ENCODE assay signal across 30 cellular contexts in genomic region chr16:25413962-25414361, GRCh38.
A peak's percentile ranks its signal among the peaks of the same experiment; 100 is the strongest.
DNase-seq lines count a peak whose midpoint lies in the region; ATAC-seq, FAIRE-seq and TF ChIP-seq lines count a peak whose summit lies in the region.
"Had no signal": no experiment of that assay in that cellular context is flagged by ENCODE, and none has a peak within 500 bp of the region (broad histone marks: within the 10 kb centered on the region; RNA-seq: fewer than 3 reads in every experiment).

No MANE protein-coding gene starts in this region.

- H3K9me3 ChIP-seq in astrocyte (ENCODE audit: insufficient read depth, low read depth, low read length): no peaks in the 10 kb centered on the region
- H3K9me3 ChIP-seq in CD4-positive, alpha-beta T cell (ENCODE audit: control insufficient read depth, low read length): no peaks in the 10 kb centered on the region
- H3K9me3 ChIP-seq: ovary, Peyer's patch, SJSA1 had no signal

- H3K36me3 Mint-ChIP-seq in astrocyte (ENCODE audit: low read depth, unreplicated experiment) (no peaks in the 10 kb centered on the region), mesothelial cell of epicardium (no peaks in the 10 kb centered on the region)
- H3K36me3 Mint-ChIP-seq in CD4-positive, alpha-beta T cell (ENCODE audit: low read depth): no peaks in the 10 kb centered on the region
- H3K36me3 Mint-ChIP-seq: activated naive CD8-positive, alpha-beta T cell treated with anti-CD3 and anti-CD28 coated beads, Interleukin-2, amount 10 ng/mL, durations not matched to agents 7 days and 5 days; CD14-positive monocyte had no signal

- POLR2A ChIA-PET in CD4-positive, alpha-beta T cell (lab: Charles Lee): no interaction called here

- H3K4me1 Mint-ChIP-seq in astrocyte (ENCODE audit: low read depth, unreplicated experiment): no peaks in the 10 kb centered on the region
- peaks cover 24% of the 10 kb centered on the region for H3K4me1 Mint-ChIP-seq in mesothelial cell of epicardium
- no peaks in the 10 kb centered on the region for H3K4me1 Mint-ChIP-seq in CD4-positive, alpha-beta T cell (ENCODE audit: low read depth)
- H3K4me1 Mint-ChIP-seq: activated B cell treated with CpG ODN at 0.5 μM for 24 hours; activated CD4-positive, alpha-beta T cell treated with anti-CD3 and anti-CD28 coated beads, Interleukin-2, amount 10 ng/mL, durations not matched to agents 7 days and 5 days; activated naive CD8-positive, alpha-beta T cell treated with anti-CD3 and anti-CD28 coated beads, Interleukin-2, amount 10 ng/mL, durations not matched to agents 7 days and 5 days; CD14-positive monocyte; neural crest cell had no signal

- no peak overlapping the region for H3K4me3 ChIP-seq in astrocyte (ENCODE audit: insufficient read depth, low read depth, low read length)
- H3K4me3 ChIP-seq: dorsolateral prefrontal cortex, ovary, Peyer's patch, SJSA1 had no signal

- no peak overlapping the region for H3K27ac ChIP-seq in astrocyte (ENCODE audit: low read depth, low read length)
- no peak overlapping the region for H3K27ac ChIP-seq in CD4-positive, alpha-beta T cell (ENCODE audit: low read depth, low read length)
- H3K27ac ChIP-seq: dorsolateral prefrontal cortex, KMS-11, ovary, Peyer's patch, SJSA1 had no signal

- H3K27me3 ChIP-seq in astrocyte (ENCODE audit: insufficient read depth, low read length): no peaks in the 10 kb centered on the region
- no peaks in the 10 kb centered on the region for H3K27me3 ChIP-seq in CD4-positive, alpha-beta T cell (ENCODE audit: control insufficient read depth, insufficient read depth, low read length)
- H3K27me3 ChIP-seq: dorsolateral prefrontal cortex, ovary, Peyer's patch, SJSA1 had no signal

- peak; percentile 7 for DNase-seq in ELR (ENCODE audit: low read depth)
- peak; percentile 1 for DNase-seq in OCI-M1 (lab: John Stamatoyannopoulos, UW)
- peak; percentile 6 for DNase-seq in astrocyte (ENCODE audit: low read depth)
- DNase-seq in mesothelial cell of epicardium (ENCODE audit: low spot score in 2 of 2, unreplicated experiment in 2 of 2): no peak
- no peak for DNase-seq in CD4-positive, alpha-beta T cell
- no peak for DNase-seq in stimulated activated CD4-positive, alpha-beta T cell treated with anti-CD3 and anti-CD28 coated beads, Interleukin-12 subunit alpha, Interleukin-12 subunit beta, amount 100 ng/mL, for 4 hours
- DNase-seq: activated B cell treated with CpG ODN at 0.5 μM for 24 hours; activated CD4-positive, alpha-beta T cell treated with anti-CD3 and anti-CD28 coated beads, Interleukin-2, amount 10 ng/mL, durations not matched to agents 7 days and 5 days; activated effector memory CD4-positive, alpha-beta T cell treated with anti-CD3 and anti-CD28 coated beads, Interleukin-2, amount 50 U/mL, for 16 hours; activated naive CD8-positive, alpha-beta T cell treated with anti-CD3 and anti-CD28 coated beads, Interleukin-2, amount 10 ng/mL, durations not matched to agents 7 days and 5 days; activated T-cell treated with anti-CD3 and anti-CD28 coated beads, Interleukin-2, amount 50 U/mL, for 24 hours; cerebellar nuclear complex; DMS79 treated with DMSO at 0.1 percent for 48 hours; dorsolateral prefrontal cortex; mesendoderm; NCI-H1436 treated with DMSO at 0.1 percent for 48 hours; NCI-H2107; ovary; Peyer's patch; retina; stimulated activated CD4-positive, alpha-beta T cell treated with anti-CD3 and anti-CD28 coated beads, Interleukin-2, amount 100 ng/mL, for 24 hours; stimulated activated naive CD8-positive, alpha-beta T cell treated with anti-CD3 and anti-CD28 coated beads, Interleukin-15, Interleukin-2, amounts not matched to agents 100 U/mL and 50 U/mL, for 24 hours had no signal

- FAIRE-seq in astrocyte (lab: Jason Lieb, UNC): no peak
- FAIRE-seq: GM18507, GM19239 had no signal

- no peak for TF ChIP-seq CTCF in astrocyte (IDR thresholded peaks at IDR 0.05; ENCODE audit: insufficient read depth, low read depth, low read length)
- TF ChIP-seq CTCF in mesothelial cell of epicardium (IDR thresholded peaks at IDR 0.05; ENCODE audit: unreplicated experiment): no peak
- TF ChIP-seq CTCF in CD4-positive, alpha-beta T cell (IDR thresholded peaks at IDR 0.05): no peak

- H3K36me3 ChIP-seq in astrocyte (ENCODE audit: insufficient read depth, low read length): no peaks in the 10 kb centered on the region
- H3K36me3 ChIP-seq: ovary, Peyer's patch, SJSA1 had no signal

- no peaks in the 10 kb centered on the region for H3K79me2 ChIP-seq in astrocyte (ENCODE audit: insufficient read depth, low read length)

- ATAC-seq in HG03025 (IDR thresholded peaks at IDR 0.05; ENCODE audit: low FRiP score, unreplicated experiment) (no peak), HG02884 (IDR thresholded peaks at IDR 0.05; ENCODE audit: unreplicated experiment) (no peak)
- no peak for ATAC-seq in CD4-positive, alpha-beta T cell (ENCODE audit: poor library complexity)
- ATAC-seq: stimulated activated naive CD8-positive, alpha-beta T cell treated with anti-CD3 and anti-CD28 coated beads, Interleukin-15, Interleukin-2, amounts not matched to agents 100 U/mL and 50 U/mL, for 24 hours had no signal

- H3K4me1 ChIP-seq in astrocyte (ENCODE audit: insufficient read depth, low read length): no peaks in the 10 kb centered on the region
- H3K4me1 ChIP-seq: Peyer's patch, SJSA1 had no signal

- CTCF ChIA-PET in CD4-positive, alpha-beta T cell (lab: Charles Lee): no interaction called here

- no peaks in the 10 kb centered on the region for H4K20me1 ChIP-seq in astrocyte (ENCODE audit: insufficient read depth, low read length)

- intact Hi-C loops in CD4-positive, alpha-beta T cell (cut with DNase I, micrococcal nuclease): no loop called here

- no peaks in the 10 kb centered on the region for H3K27me3 Mint-ChIP-seq in astrocyte (ENCODE audit: low read depth, unreplicated experiment)
- no peaks in the 10 kb centered on the region for H3K27me3 Mint-ChIP-seq in mesothelial cell of epicardium (ENCODE audit: low read depth)
- no peaks in the 10 kb centered on the region for H3K27me3 Mint-ChIP-seq in CD4-positive, alpha-beta T cell
- H3K27me3 Mint-ChIP-seq: activated B cell treated with CpG ODN at 0.5 μM for 24 hours; activated naive CD8-positive, alpha-beta T cell treated with anti-CD3 and anti-CD28 coated beads, Interleukin-2, amount 10 ng/mL, durations not matched to agents 7 days and 5 days; activated T-cell treated with anti-CD3 and anti-CD28 coated beads, Interleukin-2, amount 50 U/mL, for 24 hours had no signal

- no peak overlapping the region for H3K4me2 ChIP-seq in astrocyte (ENCODE audit: low read length)
- H3K4me2 ChIP-seq: KMS-11 had no signal

- H3K9me3 Mint-ChIP-seq in astrocyte (ENCODE audit: unreplicated experiment) (no peaks in the 10 kb centered on the region), mesothelial cell of epicardium (no peaks in the 10 kb centered on the region)
- H3K9me3 Mint-ChIP-seq in CD4-positive, alpha-beta T cell: no peaks in the 10 kb centered on the region
- H3K9me3 Mint-ChIP-seq: activated B cell treated with CpG ODN at 0.5 μM for 24 hours; activated CD4-positive, alpha-beta T cell treated with anti-CD3 and anti-CD28 coated beads, Interleukin-2, amount 10 ng/mL, durations not matched to agents 7 days and 5 days; activated naive CD8-positive, alpha-beta T cell treated with anti-CD3 and anti-CD28 coated beads, Interleukin-2, amount 10 ng/mL, durations not matched to agents 7 days and 5 days; activated T-cell treated with anti-CD3 and anti-CD28 coated beads, Interleukin-2, amount 50 U/mL, for 24 hours; neural crest cell had no signal

- H3K9ac ChIP-seq in astrocyte (ENCODE audit: low read length): no peak overlapping the region
- H3K9ac ChIP-seq: KMS-11 had no signal

- no peak overlapping the region for H3K4me3 Mint-ChIP-seq in astrocyte (ENCODE audit: unreplicated experiment)
- no peak overlapping the region for H3K4me3 Mint-ChIP-seq in mesothelial cell of epicardium
- no peak overlapping the region for H3K4me3 Mint-ChIP-seq in CD4-positive, alpha-beta T cell
- H3K4me3 Mint-ChIP-seq: activated B cell treated with CpG ODN at 0.5 μM for 24 hours; activated CD4-positive, alpha-beta T cell treated with anti-CD3 and anti-CD28 coated beads, Interleukin-2, amount 10 ng/mL, durations not matched to agents 7 days and 5 days; activated naive CD8-positive, alpha-beta T cell treated with anti-CD3 and anti-CD28 coated beads, Interleukin-2, amount 10 ng/mL, durations not matched to agents 7 days and 5 days; activated T-cell treated with anti-CD3 and anti-CD28 coated beads, Interleukin-2, amount 50 U/mL, for 24 hours; CD14-positive monocyte; neural crest cell had no signal

- H3K27ac Mint-ChIP-seq in astrocyte (ENCODE audit: unreplicated experiment): no peak overlapping the region
- H3K27ac Mint-ChIP-seq in mesothelial cell of epicardium: peak overlapping the region; percentile 8
- no peak overlapping the region for H3K27ac Mint-ChIP-seq in CD4-positive, alpha-beta T cell
- H3K27ac Mint-ChIP-seq: activated B cell treated with CpG ODN at 0.5 μM for 24 hours; activated CD4-positive, alpha-beta T cell treated with anti-CD3 and anti-CD28 coated beads, Interleukin-2, amount 10 ng/mL, durations not matched to agents 7 days and 5 days; activated naive CD8-positive, alpha-beta T cell treated with anti-CD3 and anti-CD28 coated beads, Interleukin-2, amount 10 ng/mL, durations not matched to agents 7 days and 5 days; activated T-cell treated with anti-CD3 and anti-CD28 coated beads, Interleukin-2, amount 50 U/mL, for 24 hours; CD14-positive monocyte had no signal

- no peak overlapping the region for H2AFZ ChIP-seq in astrocyte (ENCODE audit: low read depth, low read length)

Comparison
In these comparisons a context has a peak if more than half of its experiments do, and no peak if none do; other contexts are left out.
1. DNase-seq: peak in ELR (single experiment), OCI-M1 (single experiment) and astrocyte (single experiment); none in mesothelial cell of epicardium (0 of 2), CD4-positive, alpha-beta T cell (0 of 10) and stimulated activated CD4-positive, alpha-beta T cell treated with anti-CD3 and anti-CD28 coated beads, Interleukin-12 subunit alpha, Interleukin-12 subunit beta, amount 100 ng/mL, for 4 hours (single experiment).